In genomic region chr12:4082809-4083447, GRCh38 we compare ENCODE assay signal across 29 cellular contexts.
"Had no signal": no experiment of that assay in that cellular context is flagged by ENCODE, and none has a peak within 500 bp of the region (broad histone marks: within the 10 kb centered on the region; RNA-seq: fewer than 3 reads in every experiment).

No MANE protein-coding gene starts in this region.

- H3K27ac Mint-ChIP-seq: activated CD4-positive, alpha-beta memory T cell treated with anti-CD3 and anti-CD28 coated beads, Interleukin-2, amount 10 ng/mL, durations not matched to agents 7 days and 5 days; activated naive CD8-positive, alpha-beta T cell treated with anti-CD3 and anti-CD28 coated beads for 36 hours; activated T-cell treated with anti-CD3 and anti-CD28 coated beads, Interleukin-2, amount 50 U/mL, for 72 hours; activated T-helper 17 cell treated with anti-CD3 and anti-CD28 coated beads, Interleukin-2, amount 50 U/mL, for 72 hours; T-helper 1 cell treated with Interleukin-12 subunit alpha and Interleukin-12 subunit beta and Interleukin-4 antibody, amounts not matched to agents 30 μg/mL and 1 μg/mL, for 36 hours; T-helper 2 cell treated with Interferon-gamma antibody and Interleukin-4, amounts not matched to agents 5 μg/mL and 100 μg/mL, for 36 hours had no signal

- H3K27me3 Mint-ChIP-seq: activated naive CD8-positive, alpha-beta T cell treated with anti-CD3 and anti-CD28 coated beads for 36 hours; activated T-helper 17 cell treated with anti-CD3 and anti-CD28 coated beads, Interleukin-2, amount 50 U/mL, for 72 hours had no signal

- H3K4me3 ChIP-seq: Peyer's patch, SJSA1 had no signal

- H3K4me3 Mint-ChIP-seq: activated CD4-positive, alpha-beta memory T cell treated with anti-CD3 and anti-CD28 coated beads, Interleukin-2, amount 10 ng/mL, durations not matched to agents 7 days and 5 days; activated naive CD8-positive, alpha-beta T cell treated with anti-CD3 and anti-CD28 coated beads for 36 hours; activated T-cell treated with anti-CD3 and anti-CD28 coated beads, Interleukin-2, amount 50 U/mL, for 72 hours; activated T-helper 17 cell treated with anti-CD3 and anti-CD28 coated beads, Interleukin-2, amount 50 U/mL, for 72 hours; T-helper 1 cell treated with Interleukin-12 subunit alpha and Interleukin-12 subunit beta and Interleukin-4 antibody, amounts not matched to agents 30 μg/mL and 1 μg/mL, for 36 hours; T-helper 2 cell treated with Interferon-gamma antibody and Interleukin-4, amounts not matched to agents 5 μg/mL and 100 μg/mL, for 36 hours had no signal

- H3K27me3 ChIP-seq: brain microvascular endothelial cell, Peyer's patch had no signal

- H3K4me1 Mint-ChIP-seq: activated CD4-positive, alpha-beta memory T cell treated with anti-CD3 and anti-CD28 coated beads, Interleukin-2, amount 10 ng/mL, durations not matched to agents 7 days and 5 days; activated T-helper 17 cell treated with anti-CD3 and anti-CD28 coated beads, Interleukin-2, amount 50 U/mL, for 72 hours had no signal

- H3K36me3 ChIP-seq: brain microvascular endothelial cell, Peyer's patch, SJSA1 had no signal

- DNase-seq: activated CD4-positive, alpha-beta memory T cell treated with anti-CD3 and anti-CD28 coated beads, Interleukin-2, amount 10 ng/mL, durations not matched to agents 7 days and 5 days; activated CD4-positive, alpha-beta T cell treated with anti-CD3 and anti-CD28 coated beads for 4 hours; activated effector memory CD4-positive, alpha-beta T cell treated with anti-CD3 and anti-CD28 coated beads, Interleukin-2, amount 50 U/mL, for 16 hours; activated naive CD4-positive, alpha-beta T cell; activated naive CD4-positive, alpha-beta T cell treated with anti-CD3 and anti-CD28 coated beads, Interleukin-2, amount 50 U/mL, for 16 hours; activated naive CD8-positive, alpha-beta T cell treated with anti-CD3 and anti-CD28 coated beads for 36 hours; activated T-cell treated with anti-CD3 and anti-CD28 coated beads, Interleukin-2, amount 50 U/mL, for 1 hour; activated T-cell treated with anti-CD3 and anti-CD28 coated beads, Interleukin-2, amount 50 U/mL, for 72 hours; amniotic stem cell; aorta; brain microvascular endothelial cell; central memory CD4-positive, alpha-beta T cell; Karpas-422; NCI-H1105 treated with DMSO at 0.1 percent for 48 hours; NCI-H1436 treated with DMSO at 0.1 percent for 48 hours; NCI-H1694 treated with DMSO at 0.1 percent for 48 hours; NCI-H2029; NCI-H345; NCI-H524 treated with DMSO at 0.1 percent for 48 hours; PC-3; Peyer's patch; RPMI8226; SHP77 treated with DMSO at 0.1 percent for 48 hours; SK-N-SH had no signal

- ATAC-seq: activated CD4-positive, CD25-positive, alpha-beta regulatory T cell treated with anti-CD3 and anti-CD28 coated beads, Interleukin-2, amount 50 U/mL, for 24 hours; activated T-cell treated with anti-CD3 and anti-CD28 coated beads, Interleukin-2, amount 50 U/mL, for 72 hours; activated T-helper 17 cell treated with anti-CD3 and anti-CD28 coated beads, Interleukin-2, amount 50 U/mL, for 72 hours; PC-3 had no signal

- H3K9me3 ChIP-seq: Peyer's patch, SJSA1, SK-N-SH had no signal

- H3K27ac ChIP-seq: brain microvascular endothelial cell, Peyer's patch, SJSA1 had no signal

- H3K9me3 Mint-ChIP-seq: activated CD4-positive, alpha-beta memory T cell treated with anti-CD3 and anti-CD28 coated beads, Interleukin-2, amount 10 ng/mL, durations not matched to agents 7 days and 5 days; T-helper 2 cell treated with Interferon-gamma antibody and Interleukin-4, amounts not matched to agents 5 μg/mL and 100 μg/mL, for 36 hours had no signal

- H3K4me1 ChIP-seq: Peyer's patch, SJSA1 had no signal
